ENCODE assay signal across 16 cellular contexts in the genomic region with DNA sequence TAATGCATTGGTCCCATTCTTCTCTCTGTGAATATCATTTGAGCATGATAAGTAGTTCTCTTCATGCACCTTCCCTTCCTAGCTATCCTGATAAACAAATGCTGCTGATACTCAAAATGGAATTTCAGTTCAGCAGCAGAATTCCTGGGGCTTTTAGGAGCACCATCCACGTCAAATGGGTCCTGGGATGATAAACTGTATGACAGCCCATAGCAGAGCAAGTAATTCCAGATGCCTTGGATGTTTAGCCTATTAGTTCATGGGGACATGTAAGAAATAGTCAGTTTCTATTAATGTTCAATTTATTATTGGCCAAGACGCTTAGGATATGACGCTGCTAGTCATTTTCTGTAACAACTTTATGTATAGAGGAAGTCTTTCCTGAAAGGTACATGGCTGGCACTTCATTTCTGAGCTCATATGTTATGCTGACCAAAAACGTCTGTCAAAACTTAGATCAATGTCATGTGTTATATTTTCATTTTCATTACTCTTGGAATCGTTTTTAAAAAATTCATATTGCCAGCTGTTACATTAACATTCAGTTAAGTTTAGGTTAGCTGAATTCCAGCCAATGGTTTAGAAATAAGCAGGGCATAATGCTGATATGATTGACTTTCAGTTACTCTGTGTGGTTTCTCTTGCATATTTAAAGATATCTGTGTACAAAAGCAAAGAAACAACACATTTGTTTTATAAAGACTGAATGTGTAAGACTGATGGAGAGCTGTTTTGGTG.
DNase-seq lines count a peak whose midpoint lies in the region; ATAC-seq and TF ChIP-seq lines count a peak whose summit lies in the region.
"Had no signal": no experiment of that assay in that cellular context is flagged by ENCODE, and none has a peak within 500 bp of the region (broad histone marks: within the 10 kb centered on the region; RNA-seq: fewer than 3 reads in every experiment).

No MANE protein-coding gene starts in this region.

- no peak for TF ChIP-seq CTCF in heart left ventricle (IDR thresholded peaks at IDR 0.05)
- TF ChIP-seq CTCF in epithelial cell of esophagus (IDR thresholded peaks at IDR 0.05; ENCODE audit: insufficient read depth, low read depth, low read length, missing control alignments): no peak
- TF ChIP-seq CTCF in type B pancreatic cell (conservative IDR thresholded peaks at IDR 0.05): no peak
- TF ChIP-seq CTCF in natural killer cell (IDR thresholded peaks at IDR 0.05): no peak

- H3K27ac ChIP-seq in heart left ventricle (peak overlapping the region in 7 of 12 donors; percentile 28 to 67 (median 46)), layer of hippocampus (ENCODE audit: low read depth, low read length) (peak overlapping the region; percentile 38)

- H3K4me1 Mint-ChIP-seq in type B pancreatic cell (ENCODE audit: unreplicated experiment): peaks cover 23% of the 10 kb centered on the region
- no peaks in the 10 kb centered on the region for H3K4me1 Mint-ChIP-seq in natural killer cell
- H3K4me1 Mint-ChIP-seq: memory B cell had no signal

- no peak overlapping the region for H3K4me3 ChIP-seq in heart left ventricle
- no peak overlapping the region for H3K4me3 ChIP-seq in epithelial cell of esophagus (ENCODE audit: low read length)
- H3K4me3 ChIP-seq: gastroesophageal sphincter, skin epidermis had no signal

- 14 to 27% (median 20%) methylated on average over 5 of the region's 5 CpGs for WGBS in heart left ventricle, 4 donors

- peaks cover 0 to 8% (median 0%) of the 10 kb centered on the region in 12 donors for H3K9me3 ChIP-seq in heart left ventricle
- H3K9me3 ChIP-seq: gastroesophageal sphincter had no signal

- intact Hi-C loops in heart left ventricle (cut with DNase I) (loop anchor here in 3 of 10 donors (1.0 to 10.0 kb wide), 3 partner anchors 15 to 61 kb away; no protein-coding TSS in a partner anchor), Right ventricle myocardium inferior (cut with DNase I) (loop anchor here (2.0 kb wide), 1 partner anchor 59 kb away; no protein-coding TSS in a partner anchor), natural killer cell (cut with micrococcal nuclease) (no loop called here)

- H3K27me3 Mint-ChIP-seq in type B pancreatic cell: peaks cover 4% of the 10 kb centered on the region
- H3K27me3 Mint-ChIP-seq in natural killer cell (ENCODE audit: low read depth in 2 of 2): no peaks in the 10 kb centered on the region
- H3K27me3 Mint-ChIP-seq: memory B cell had no signal

- no peak for TF ChIP-seq POLR2A in heart left ventricle (IDR thresholded peaks at IDR 0.05)

- H3K36me3 ChIP-seq in heart left ventricle: no peaks in the 10 kb centered on the region
- H3K36me3 ChIP-seq: gastroesophageal sphincter had no signal

- H3K27ac Mint-ChIP-seq in type B pancreatic cell (peak overlapping the region; percentile 62), natural killer cell (no peak overlapping the region)
- H3K27ac Mint-ChIP-seq: memory B cell had no signal

- ATAC-seq in heart left ventricle: peak in 3 of 4 donors; percentile 47 to 86 (median 56)
- ATAC-seq in Right ventricle myocardium inferior: no peak
- ATAC-seq in natural killer cell: no peak
- ATAC-seq: gastroesophageal sphincter had no signal

- H3K27me3 ChIP-seq in heart left ventricle (no peaks in the 10 kb centered on the region), layer of hippocampus (ENCODE audit: control insufficient read depth, insufficient read depth, low read length) (no peaks in the 10 kb centered on the region)
- H3K27me3 ChIP-seq: gastroesophageal sphincter had no signal

- H3K9me3 Mint-ChIP-seq in type B pancreatic cell (no peaks in the 10 kb centered on the region), natural killer cell (peaks cover 2 to 6% of the 10 kb centered on the region in 2 donors)
- H3K9me3 Mint-ChIP-seq: memory B cell had no signal

- H3K4me3 Mint-ChIP-seq in type B pancreatic cell: peak overlapping the region; percentile 20
- H3K4me3 Mint-ChIP-seq in natural killer cell: no peak overlapping the region
- H3K4me3 Mint-ChIP-seq: memory B cell had no signal

- H3K36me3 Mint-ChIP-seq in type B pancreatic cell (no peaks in the 10 kb centered on the region), natural killer cell (no peaks in the 10 kb centered on the region)
- H3K36me3 Mint-ChIP-seq: memory B cell had no signal

- DNase-seq in heart left ventricle: no peak
- DNase-seq in Right ventricle myocardium inferior (ENCODE audit: missing footprints): no peak
- peak; percentile 22 for DNase-seq in epithelial cell of esophagus (ENCODE audit: low read depth)
- DNase-seq in type B pancreatic cell (ENCODE audit: extremely low spot score, unreplicated experiment): no peak
- no peak for DNase-seq in natural killer cell
- no peak for DNase-seq in AML-193 (lab: John Stamatoyannopoulos, UW)
- no peak for DNase-seq in cerebellum (ENCODE audit: low spot score)
- DNase-seq: 8988T, aorta, DND-41, KBM-7, RPMI8226 had no signal

- H3K4me1 ChIP-seq in heart left ventricle: peaks cover 3 to 45% (median 20%) of the 10 kb centered on the region in 12 donors

Comparison
In these comparisons a context has a peak if more than half of its experiments do, and no peak if none do; other contexts are left out.
1. ATAC-seq: peak in heart left ventricle (3 of 4); none in Right ventricle myocardium inferior (single experiment) and natural killer cell (0 of 3).